In genomic region chr10:47402681-47403301, GRCh38 we compare ENCODE assay signal across 9 cellular contexts. TPM values are rescaled to one million over a fixed set of nuclear protein-coding genes. Genes with fewer than 3 reads are reported as not detected.
DNase-seq lines count a peak whose midpoint lies in the region; ATAC-seq, FAIRE-seq and TF ChIP-seq lines count a peak whose summit lies in the region.
"Had no signal": no experiment of that assay in that cellular context is flagged by ENCODE, and none has a peak within 500 bp of the region (broad histone marks: within the 10 kb centered on the region; RNA-seq: fewer than 3 reads in every experiment).

No MANE protein-coding gene starts in this region.

- TF ChIP-seq CTCF in cardiac muscle cell (IDR thresholded peaks at IDR 0.05; ENCODE audit: low read depth, low read length) = no peak

- no peak for ATAC-seq in GM21619 (IDR thresholded peaks at IDR 0.05; ENCODE audit: unreplicated experiment)

- no peaks in the 10 kb centered on the region for H3K36me3 Mint-ChIP-seq in activated naive CD4-positive, alpha-beta T cell treated with anti-CD3 and anti-CD28 coated beads for 36 hours (ENCODE audit: low read depth)

- H3K36me3 ChIP-seq in cardiac muscle cell = no peaks in the 10 kb centered on the region

- H3K27ac ChIP-seq in cardiac muscle cell = no peak overlapping the region

- no peaks in the 10 kb centered on the region for H3K9me3 ChIP-seq in cardiac muscle cell (ENCODE audit: low read depth)

- peaks cover 9% of the 10 kb centered on the region for H3K27me3 Mint-ChIP-seq in activated naive CD4-positive, alpha-beta T cell treated with anti-CD3 and anti-CD28 coated beads for 36 hours (ENCODE audit: low read depth)

- no peak overlapping the region for H3K27ac Mint-ChIP-seq in activated naive CD4-positive, alpha-beta T cell treated with anti-CD3 and anti-CD28 coated beads for 36 hours

- intact Hi-C loops in activated naive CD4-positive, alpha-beta T cell treated with anti-CD3 and anti-CD28 coated beads for 36 hours (cut with micrococcal nuclease) = no loop called here

- H3K4me1 Mint-ChIP-seq in activated naive CD4-positive, alpha-beta T cell treated with anti-CD3 and anti-CD28 coated beads for 36 hours (ENCODE audit: low read depth) = no peaks in the 10 kb centered on the region

- CTCF ChIA-PET in activated naive CD4-positive, alpha-beta T cell treated with anti-CD3 and anti-CD28 coated beads for 36 hours (lab: Charles Lee) = interaction anchor here (1.3 kb wide), 1 partner anchor 19 kb away, joined by 3 read pairs; the partner anchor contains the start of gene ZNF488

- H3K4me1 ChIP-seq in cardiac muscle cell (ENCODE audit: low read depth) = peaks cover 8% of the 10 kb centered on the region

- H3K9me3 Mint-ChIP-seq in activated naive CD4-positive, alpha-beta T cell treated with anti-CD3 and anti-CD28 coated beads for 36 hours = no peaks in the 10 kb centered on the region

- DNase-seq in Daoy (ENCODE audit: low read depth) (peak; percentile 93), SW 1271 (lab: John Stamatoyannopoulos, UW) (peak; percentile 59 to 87), cardiac muscle cell (ENCODE audit: low read depth in 1 of 2, low spot score in 1 of 2) (peak; percentile 16 to 94), pons (ENCODE audit: low spot score) (peak; percentile 36), frontal cortex (ENCODE audit: low spot score in 2 of 2) (no peak), NCI-H187 (lab: John Stamatoyannopoulos, UW) (no peak)
- no peak for DNase-seq in activated naive CD4-positive, alpha-beta T cell treated with anti-CD3 and anti-CD28 coated beads for 36 hours

- no peak overlapping the region for H3K4me3 Mint-ChIP-seq in activated naive CD4-positive, alpha-beta T cell treated with anti-CD3 and anti-CD28 coated beads for 36 hours

- no peak overlapping the region for H3K4me3 ChIP-seq in cardiac muscle cell

- no peak for FAIRE-seq in frontal cortex (lab: Jason Lieb, UNC)
- FAIRE-seq: TTC549 had no signal

- no peaks in the 10 kb centered on the region for H3K27me3 ChIP-seq in cardiac muscle cell

RNA-seq across cellular contexts. Expression of gene ZNF488, which starts 18.7 kb away (rescaled TPM):
- 0.97 and 1.1 TPM in 2 replicates for total RNA-seq in Daoy (2014; rRNA removed; shearing (Covaris generic))
- total RNA-seq in cardiac muscle cell (0.07 and 0.15 TPM in 2 replicates), frontal cortex (0.41 TPM)
- polyA plus RNA-seq in cardiac muscle cell = 0.55 and 1.2 TPM in 2 replicates
- total RNA-seq in activated naive CD4-positive, alpha-beta T cell treated with anti-CD3 and anti-CD28 coated beads for 36 hours = under 1 TPM; 0.84 to 0.93 TPM

RNA-seq across cellular contexts. Expression of gene RBP3, which starts 54.6 kb away (rescaled TPM):
- not detected in 2 replicates for total RNA-seq in Daoy (2014; rRNA removed; shearing (Covaris generic))
- not detected in 2 replicates for total RNA-seq in cardiac muscle cell
- polyA plus RNA-seq in cardiac muscle cell = not detected in 2 replicates
- total RNA-seq in frontal cortex = not detected
- total RNA-seq in activated naive CD4-positive, alpha-beta T cell treated with anti-CD3 and anti-CD28 coated beads for 36 hours = not detected

Comparison
In these comparisons a context has a peak if more than half of its experiments do, and no peak if none do; other contexts are left out.
1. DNase-seq: peak in Daoy (single experiment), SW 1271 (2 of 2), cardiac muscle cell (2 of 2) and pons (single experiment); none in frontal cortex (0 of 2), NCI-H187 (0 of 2) and activated naive CD4-positive, alpha-beta T cell treated with anti-CD3 and anti-CD28 coated beads for 36 hours (single experiment).